ENCODE assay signal across 8 cellular contexts in genomic region chr1:44835738-44836675, GRCh38. TPM values are rescaled to one million over a fixed set of nuclear protein-coding genes. Genes with fewer than 3 reads are reported as not detected.
DNase-seq lines count a peak whose midpoint lies in the region; ATAC-seq and TF ChIP-seq lines count a peak whose summit lies in the region.

No MANE protein-coding gene starts in this region.

- intact Hi-C loops in activated T-helper 2 cell treated with anti-CD3 and anti-CD28 coated beads, Interferon-gamma antibody, Interleukin-2, Interleukin-4, amounts not matched to agents 10 μg/mL and 5 μg/mL and 100 μg/mL, durations not matched to agents 14 hours and 24 hours and 36 hours (cut with micrococcal nuclease), result loop anchor here (2.0 to 5.0 kb wide), 2 partner anchors 151 to 175 kb away; partner anchors contain the start of genes EIF2B3 and HECTD3
- intact Hi-C loops in thyroid gland (cut with DNase I), result loop anchor here (5.0 kb wide), 2 partner anchors 49 to 461 kb away; partner anchors contain the start of gene BEST4

- H3K79me2 ChIP-seq in osteoblast (ENCODE audit: insufficient read depth, low read length), result no peaks in the 10 kb centered on the region

- no peak overlapping the region for H3K27ac Mint-ChIP-seq in activated T-helper 2 cell treated with anti-CD3 and anti-CD28 coated beads, Interferon-gamma antibody, Interleukin-2, Interleukin-4, amounts not matched to agents 10 μg/mL and 5 μg/mL and 100 μg/mL, durations not matched to agents 14 hours and 24 hours and 36 hours

- H3K27ac ChIP-seq in C4-2B (no peak overlapping the region), osteoblast (ENCODE audit: low read depth, low read length) (no peak overlapping the region), thyroid gland (no peak overlapping the region)

- H3K4me1 ChIP-seq in osteoblast (ENCODE audit: insufficient read depth, low read length) (peaks cover 3% of the 10 kb centered on the region), thyroid gland (peaks cover 0 to 4% of the 10 kb centered on the region in 2 donors)

- H3K27me3 ChIP-seq in MG63 (no peaks in the 10 kb centered on the region), osteoblast (ENCODE audit: insufficient read depth, low read length) (no peaks in the 10 kb centered on the region), thyroid gland (no peaks in the 10 kb centered on the region)

- H3K27me3 Mint-ChIP-seq in activated T-helper 2 cell treated with anti-CD3 and anti-CD28 coated beads, Interferon-gamma antibody, Interleukin-2, Interleukin-4, amounts not matched to agents 10 μg/mL and 5 μg/mL and 100 μg/mL, durations not matched to agents 14 hours and 24 hours and 36 hours (ENCODE audit: low read depth), result no peaks in the 10 kb centered on the region

- TF ChIP-seq POLR2A in Raji (IDR thresholded peaks at IDR 0.05; ENCODE audit: insufficient read depth, low read depth, low read length) (0 out of 2 replicates have a peak, but pooled peaks have one; percentile 16), thyroid gland (IDR thresholded peaks at IDR 0.05) (no peak)

- H3K4me3 ChIP-seq in MG63, result no peak overlapping the region
- H3K4me3 ChIP-seq in osteoblast (ENCODE audit: insufficient read depth, low read length), result peak overlapping the region; percentile 46
- H3K4me3 ChIP-seq in thyroid gland (replicated peaks in 1 of 3), result no peak overlapping the region

- H3K36me3 ChIP-seq in MG63 (no peaks in the 10 kb centered on the region), osteoblast (ENCODE audit: insufficient read depth, low read length) (no peaks in the 10 kb centered on the region), thyroid gland (no peaks in the 10 kb centered on the region)

- no peaks in the 10 kb centered on the region for H3K36me3 Mint-ChIP-seq in activated T-helper 2 cell treated with anti-CD3 and anti-CD28 coated beads, Interferon-gamma antibody, Interleukin-2, Interleukin-4, amounts not matched to agents 10 μg/mL and 5 μg/mL and 100 μg/mL, durations not matched to agents 14 hours and 24 hours and 36 hours (ENCODE audit: low read depth)

- no peaks in the 10 kb centered on the region for H3K9me3 ChIP-seq in MG63
- no peaks in the 10 kb centered on the region for H3K9me3 ChIP-seq in osteoblast (ENCODE audit: low read depth, low read length)
- H3K9me3 ChIP-seq in thyroid gland, result no peaks in the 10 kb centered on the region

- H3K4me2 ChIP-seq in osteoblast (ENCODE audit: insufficient read depth, low read length), result peak overlapping the region; percentile 79

- WGBS in thyroid gland, 2 donors, result 61 to 62% methylated on average over 23 of the region's 23 CpGs

- TF ChIP-seq CTCF in C4-2B (conservative IDR thresholded peaks at IDR 0.05) (peak; percentile 94), osteoblast (IDR thresholded peaks at IDR 0.05; ENCODE audit: extremely low read depth, low read depth, low read length) (peak; percentile 92), thyroid gland (IDR thresholded peaks at IDR 0.05) (peak; percentile 43 to 86 (median 79))

- H3K4me3 Mint-ChIP-seq in activated T-helper 2 cell treated with anti-CD3 and anti-CD28 coated beads, Interferon-gamma antibody, Interleukin-2, Interleukin-4, amounts not matched to agents 10 μg/mL and 5 μg/mL and 100 μg/mL, durations not matched to agents 14 hours and 24 hours and 36 hours (ENCODE audit: low read depth), result no peak overlapping the region

- DNase-seq in MG63 (peak; percentile 75), foreskin melanocyte (peak; percentile 56), osteoblast (ENCODE audit: insufficient read length, low spot score, missing footprints) (peak; percentile 93), thyroid gland (peak; percentile 85 to 91)
- DNase-seq in activated T-helper 2 cell treated with anti-CD3 and anti-CD28 coated beads, Interferon-gamma antibody, Interleukin-2, Interleukin-4, amounts not matched to agents 10 μg/mL and 5 μg/mL and 100 μg/mL, durations not matched to agents 14 hours and 24 hours and 36 hours (ENCODE audit: low spot score), result peak; percentile 75

- H4K20me1 ChIP-seq in osteoblast (ENCODE audit: insufficient read depth, low read length), result no peaks in the 10 kb centered on the region

- H2AFZ ChIP-seq in osteoblast (ENCODE audit: low read length), result peak overlapping the region; percentile 85

- no peaks in the 10 kb centered on the region for H3K9me3 Mint-ChIP-seq in activated T-helper 2 cell treated with anti-CD3 and anti-CD28 coated beads, Interferon-gamma antibody, Interleukin-2, Interleukin-4, amounts not matched to agents 10 μg/mL and 5 μg/mL and 100 μg/mL, durations not matched to agents 14 hours and 24 hours and 36 hours

- ATAC-seq in GM19463 (IDR thresholded peaks at IDR 0.05; ENCODE audit: unreplicated experiment), result peak; percentile 69

- H3K4me1 Mint-ChIP-seq in activated T-helper 2 cell treated with anti-CD3 and anti-CD28 coated beads, Interferon-gamma antibody, Interleukin-2, Interleukin-4, amounts not matched to agents 10 μg/mL and 5 μg/mL and 100 μg/mL, durations not matched to agents 14 hours and 24 hours and 36 hours (ENCODE audit: low read depth), result peaks cover 12% of the 10 kb centered on the region

RNA-seq across cellular contexts. Expression of gene PTCH2, which starts 7.0 kb away (rescaled TPM):
- total RNA-seq in MG63 (2014; rRNA removed; shearing (Covaris generic); ENCODE audit: low replicate concordance), result not detected in 2 replicates
- 0.59 and 0.74 TPM in 2 replicates for total RNA-seq in activated T-helper 2 cell treated with anti-CD3 and anti-CD28 coated beads, Interferon-gamma antibody, Interleukin-2, Interleukin-4, amounts not matched to agents 10 μg/mL and 5 μg/mL and 100 μg/mL, durations not matched to agents 14 hours and 24 hours and 36 hours
- 0.29 and 0.36 TPM in 2 replicates for total RNA-seq in osteoblast
- 1 to 10 TPM in 1 of 4 donors, under 1 TPM in 3; 0.15 to 1.0 (median 0.52) TPM for total RNA-seq in thyroid gland

RNA-seq across cellular contexts. Expression of gene BTBD19, which starts 27.7 kb away (rescaled TPM):
- 1.0 and 1.2 TPM in 2 replicates for total RNA-seq in MG63 (2014; rRNA removed; shearing (Covaris generic); ENCODE audit: low replicate concordance)
- total RNA-seq in activated T-helper 2 cell treated with anti-CD3 and anti-CD28 coated beads, Interferon-gamma antibody, Interleukin-2, Interleukin-4, amounts not matched to agents 10 μg/mL and 5 μg/mL and 100 μg/mL, durations not matched to agents 14 hours and 24 hours and 36 hours, result 17.0 and 19.8 TPM in 2 replicates
- total RNA-seq in osteoblast, result 21.4 and 23.6 TPM in 2 replicates
- total RNA-seq in thyroid gland, result 10 to 100 TPM in 2 of 4 donors, 1 to 10 TPM in 2; 7.3 to 14.9 (median 9.2) TPM

RNA-seq across cellular contexts. Expression of gene DYNLT4, which starts 28.9 kb away (rescaled TPM):
- not detected in 2 replicates for total RNA-seq in MG63 (2014; rRNA removed; shearing (Covaris generic); ENCODE audit: low replicate concordance)
- total RNA-seq in activated T-helper 2 cell treated with anti-CD3 and anti-CD28 coated beads, Interferon-gamma antibody, Interleukin-2, Interleukin-4, amounts not matched to agents 10 μg/mL and 5 μg/mL and 100 μg/mL, durations not matched to agents 14 hours and 24 hours and 36 hours, result 0.32 TPM in 1 of 2 replicates, not detected in the other
- 0.29 and 0.36 TPM in 2 replicates for total RNA-seq in osteoblast
- total RNA-seq in thyroid gland, result 1 to 10 TPM in 1 of 4 donors, under 1 TPM in 1, not detected in 2; 0.67 to 1.0 TPM

RNA-seq across cellular contexts. Expression of gene PLK3, which starts 35.8 kb away (rescaled TPM):
- 5.3 and 5.9 TPM in 2 replicates for total RNA-seq in MG63 (2014; rRNA removed; shearing (Covaris generic); ENCODE audit: low replicate concordance)
- total RNA-seq in activated T-helper 2 cell treated with anti-CD3 and anti-CD28 coated beads, Interferon-gamma antibody, Interleukin-2, Interleukin-4, amounts not matched to agents 10 μg/mL and 5 μg/mL and 100 μg/mL, durations not matched to agents 14 hours and 24 hours and 36 hours, result 128 and 135 TPM in 2 replicates
- 33.7 and 35.1 TPM in 2 replicates for total RNA-seq in osteoblast
- 10 to 100 TPM in 3 of 4 donors, 1 to 10 TPM in 1; 7.4 to 18.4 (median 13.6) TPM for total RNA-seq in thyroid gland

RNA-seq across cellular contexts. Expression of gene BEST4, which starts 48.0 kb away (rescaled TPM):
- total RNA-seq in MG63 (2014; rRNA removed; shearing (Covaris generic); ENCODE audit: low replicate concordance), result not detected in 2 replicates
- total RNA-seq in activated T-helper 2 cell treated with anti-CD3 and anti-CD28 coated beads, Interferon-gamma antibody, Interleukin-2, Interleukin-4, amounts not matched to agents 10 μg/mL and 5 μg/mL and 100 μg/mL, durations not matched to agents 14 hours and 24 hours and 36 hours, result 0.91 and 1.7 TPM in 2 replicates
- total RNA-seq in osteoblast (under 0.01 TPM in 1 of 2 replicates, not detected in the other), thyroid gland (under 1 TPM in 2 of 4 donors, not detected in 2; 0.42 to 0.56 TPM)
